In the genomic region with DNA sequence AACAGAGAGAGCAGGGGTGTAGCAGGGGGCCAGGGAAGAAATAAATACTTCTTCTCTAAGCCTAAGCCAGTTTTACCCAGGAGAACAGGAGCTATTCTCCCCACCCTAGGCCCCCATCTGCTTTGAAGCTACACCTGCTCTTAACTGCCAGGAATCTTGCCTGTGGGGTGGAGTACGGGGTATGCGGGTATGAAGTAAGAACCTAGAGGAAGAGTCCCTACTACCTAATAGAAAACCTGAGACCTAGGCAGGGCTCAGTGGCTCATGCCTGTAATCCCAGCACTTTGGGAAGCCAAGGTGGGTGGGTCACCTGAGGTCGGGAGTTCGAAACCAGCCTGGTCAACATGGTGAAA, we compare ENCODE assay signal across 10 cellular contexts. TPM values are rescaled to one million over a fixed set of nuclear protein-coding genes. Genes with fewer than 3 reads are reported as not detected.
DNase-seq lines count a peak whose midpoint lies in the region; ATAC-seq, FAIRE-seq and TF ChIP-seq lines count a peak whose summit lies in the region.
"Had no signal": no experiment of that assay in that cellular context is flagged by ENCODE, and none has a peak within 500 bp of the region (broad histone marks: within the 10 kb centered on the region; RNA-seq: fewer than 3 reads in every experiment).

No MANE protein-coding gene starts in this region.

- H3K4me1 ChIP-seq in CD8-positive, alpha-beta memory T cell (ENCODE audit: insufficient read depth, low read length), result peaks cover 10% of the 10 kb centered on the region
- H3K4me1 ChIP-seq in HUES64 (ENCODE audit: insufficient read depth, low read length) (peaks cover 38% of the 10 kb centered on the region), GM12878 (ENCODE audit: control insufficient read depth, insufficient read depth, low read length) (peaks cover 22% of the 10 kb centered on the region), neuronal stem cell (ENCODE audit: control insufficient read depth in 2 of 2, insufficient read depth in 1 of 2, low read depth in 1 of 2, low read length in 2 of 2) (peaks cover 43 to 47% of the 10 kb centered on the region in 2 donors)

- H3K4me3 Mint-ChIP-seq in CD8-positive, alpha-beta memory T cell, result peak overlapping the region; percentile 49 to 85 (median 82)
- no peak overlapping the region for H3K4me3 Mint-ChIP-seq in progenitor cell of endocrine pancreas (ENCODE audit: low read depth)

- TF ChIP-seq CTCF in GM12878 (IDR thresholded peaks at IDR 0.05 in 2 of 3, conservative IDR thresholded peaks at IDR 0.05 in 1 of 3; ENCODE audit: control insufficient read depth in 2 of 3, extremely low read depth in 1 of 3, insufficient read depth in 1 of 3, low read depth in 3 of 3, low read length in 3 of 3) (no peak), progenitor cell of endocrine pancreas (IDR thresholded peaks at IDR 0.05; ENCODE audit: unreplicated experiment) (no peak)

- no peak overlapping the region for H2AFZ ChIP-seq in GM12878 (ENCODE audit: control insufficient read depth, low read depth, low read length)
- H2AFZ ChIP-seq in neuronal stem cell (ENCODE audit: low read length), result no peak overlapping the region

- peak overlapping the region; percentile 45 for H3K27ac ChIP-seq in CD8-positive, alpha-beta memory T cell (ENCODE audit: low read depth, low read length)
- H3K27ac ChIP-seq in HUES64 (ENCODE audit: low read depth, low read length), result no peak overlapping the region
- no peak overlapping the region for H3K27ac ChIP-seq in GM12878 (ENCODE audit: control insufficient read depth, insufficient read depth)
- H3K27ac ChIP-seq in neuronal stem cell (replicated peaks; ENCODE audit: low read length), result no peak overlapping the region

- peaks cover 15 to 21% (median 16%) of the 10 kb centered on the region in 3 donors for H3K4me1 Mint-ChIP-seq in CD8-positive, alpha-beta memory T cell
- peaks cover 34% of the 10 kb centered on the region for H3K4me1 Mint-ChIP-seq in progenitor cell of endocrine pancreas (ENCODE audit: low read depth)

- CTCF ChIA-PET in CD8-positive, alpha-beta memory T cell (lab: Charles Lee), result interaction anchor here (1.0 to 8.0 kb wide), 6 partner anchors 11 to 52 kb away, joined by 3 to 69 read pairs (median 6); partner anchors contain the start of gene SLC35B2
- CTCF ChIA-PET in GM12878 (lab: Yijun Ruan, JAX), result interaction anchor here (0.8 to 6.0 kb wide), 16 partner anchors 11 to 128 kb away, joined by 3 to 95 read pairs (median 6); partner anchors contain the start of gene HSP90AB1

- H2BK15ac ChIP-seq in neuronal stem cell (ENCODE audit: low read length), result no peak overlapping the region

- H3K14ac ChIP-seq in neuronal stem cell (ENCODE audit: low read length), result no peak overlapping the region

- no peak overlapping the region for H3K18ac ChIP-seq in neuronal stem cell (ENCODE audit: low read length)

- TF ChIP-seq EP300 in GM12878 (IDR thresholded peaks at IDR 0.05; ENCODE audit: borderline replicate concordance in 1 of 2, control insufficient read depth in 1 of 2, low read depth in 2 of 2, low read length in 2 of 2), result no peak

- H3K4me2 ChIP-seq in GM12878 (ENCODE audit: control insufficient read depth, insufficient read depth) (peak overlapping the region; percentile 95), neuronal stem cell (ENCODE audit: insufficient read depth, low read length, poor library complexity, severe bottlenecking) (no peak overlapping the region)

- H3K36me3 Mint-ChIP-seq in CD8-positive, alpha-beta memory T cell, result no peaks in the 10 kb centered on the region
- no peaks in the 10 kb centered on the region for H3K36me3 Mint-ChIP-seq in progenitor cell of endocrine pancreas (ENCODE audit: insufficient read depth)

- no peaks in the 10 kb centered on the region for H3K9me3 ChIP-seq in CD8-positive, alpha-beta memory T cell (ENCODE audit: low read length)
- H3K9me3 ChIP-seq in HUES64 (ENCODE audit: insufficient read depth, low read depth, low read length) (no peaks in the 10 kb centered on the region), GM12878 (replicated peaks; ENCODE audit: control insufficient read depth, insufficient read depth, low read length) (no peaks in the 10 kb centered on the region), neuronal stem cell (replicated peaks in 1 of 2; ENCODE audit: control insufficient read depth in 2 of 2, insufficient read depth in 1 of 2, low read depth in 1 of 2, low read length in 2 of 2) (no peaks in the 10 kb centered on the region)

- in situ Hi-C loops in GM12878 (cut with MboI), result no loop called here

- TF ChIP-seq POLR2A in GM12878 (IDR thresholded peaks at IDR 0.05; ENCODE audit: low read depth, low read length), result no peak

- H4K8ac ChIP-seq in neuronal stem cell (ENCODE audit: low read depth, low read length), result no peak overlapping the region

- no peak overlapping the region for H2AK5ac ChIP-seq in neuronal stem cell (ENCODE audit: low read depth, low read length)

- no peak for FAIRE-seq in GM12878 (lab: Jason Lieb, UNC)

- peaks cover 0 to 1% of the 10 kb centered on the region in 2 donors for H3K27me3 Mint-ChIP-seq in CD8-positive, alpha-beta memory T cell
- H3K27me3 Mint-ChIP-seq in progenitor cell of endocrine pancreas, result peaks cover 19% of the 10 kb centered on the region

- RAD21 ChIA-PET in GM12878 (lab: Charles Lee; ENCODE audit: unreplicated experiment), result interaction anchor here (0.6 to 4.5 kb wide), 10 partner anchors 8 to 128 kb away, joined by 3 to 23 read pairs (median 3); no protein-coding TSS in a partner anchor

- no peak for DNase-seq in CD8-positive, alpha-beta memory T cell
- DNase-seq in GM12878 (ENCODE audit: low read depth, low spot score), result no peak
- no peak for DNase-seq in neuronal stem cell (ENCODE audit: low spot score)
- DNase-seq in progenitor cell of endocrine pancreas (ENCODE audit: low spot score, unreplicated experiment), result no peak
- DNase-seq in AML-193 (lab: John Stamatoyannopoulos, UW), result no peak
- DNase-seq: NCI-H187 had no signal

- H2BK120ac ChIP-seq in neuronal stem cell (ENCODE audit: low read depth, low read length), result no peak overlapping the region

- no peak overlapping the region for H2BK12ac ChIP-seq in neuronal stem cell (ENCODE audit: low read length)

- POLR2A ChIA-PET in CD8-positive, alpha-beta memory T cell (lab: Charles Lee), result interaction anchor here (0.9 to 4.5 kb wide), 2 partner anchors 9 to 23 kb away, joined by 3 to 24 read pairs; partner anchors contain the start of gene HSP90AB1
- POLR2A ChIA-PET in GM12878 (lab: Charles Lee), result interaction anchor here (0.8 to 7.0 kb wide), 7 partner anchors 11 to 39 kb away, joined by 3 to 63 read pairs (median 4); partner anchors contain the start of gene HSP90AB1

- no peaks in the 10 kb centered on the region for H3K27me3 ChIP-seq in CD8-positive, alpha-beta memory T cell (ENCODE audit: insufficient read depth, low read length, poor library complexity, severe bottlenecking)
- H3K27me3 ChIP-seq in HUES64 (ENCODE audit: insufficient read depth, low read length), result no peaks in the 10 kb centered on the region
- H3K27me3 ChIP-seq in GM12878 (replicated peaks in 1 of 2; ENCODE audit: control insufficient read depth in 2 of 2, insufficient read depth in 2 of 2, low read length in 1 of 2), result no peaks in the 10 kb centered on the region
- peaks cover 0 to 2% (median 0%) of the 10 kb centered on the region in 3 experiments for H3K27me3 ChIP-seq in neuronal stem cell (ENCODE audit: control insufficient read depth in 3 of 3, insufficient read depth in 3 of 3, low read depth in 1 of 3, low read length in 3 of 3)

- no peaks in the 10 kb centered on the region for H4K20me1 ChIP-seq in GM12878 (ENCODE audit: control insufficient read depth, insufficient read depth)

- no peak for ATAC-seq in GM12878
- ATAC-seq in GM21367 (IDR thresholded peaks at IDR 0.05; ENCODE audit: unreplicated experiment), result no peak
- no peak for ATAC-seq in GM21717 (IDR thresholded peaks at IDR 0.05; ENCODE audit: unreplicated experiment)

- H3K4me3 ChIP-seq in CD8-positive, alpha-beta memory T cell (ENCODE audit: low read length), result no peak overlapping the region
- peak overlapping the region; percentile 62 for H3K4me3 ChIP-seq in HUES64 (ENCODE audit: low read length)
- H3K4me3 ChIP-seq in GM12878, result peak overlapping the region; percentile 83; the same call in 1 of the 2 replicates
- H3K4me3 ChIP-seq in neuronal stem cell (ENCODE audit: low read length in 2 of 2), result peak overlapping the region; percentile 20 to 56

- no peak overlapping the region for H3K27ac Mint-ChIP-seq in CD8-positive, alpha-beta memory T cell
- no peak overlapping the region for H3K27ac Mint-ChIP-seq in progenitor cell of endocrine pancreas

- H4K91ac ChIP-seq in neuronal stem cell (ENCODE audit: low read depth, low read length, poor library complexity), result no peak overlapping the region

- no peak for TF ChIP-seq RAD21 in GM12878 (IDR thresholded peaks at IDR 0.05; ENCODE audit: insufficient read depth, low read depth, low read length)

- no peak overlapping the region for H3K9ac ChIP-seq in HUES64 (ENCODE audit: low read depth, low read length)
- peak overlapping the region; percentile 71; the same call in 1 of the 2 replicates for H3K9ac ChIP-seq in GM12878 (ENCODE audit: control insufficient read depth, insufficient read depth, low read length)
- no peak overlapping the region for H3K9ac ChIP-seq in neuronal stem cell (ENCODE audit: low read depth, low read length, poor library complexity)

- H3K4ac ChIP-seq in neuronal stem cell (ENCODE audit: low read length), result no peak overlapping the region

- peaks cover 31% of the 10 kb centered on the region for H3K79me2 ChIP-seq in GM12878 (ENCODE audit: control insufficient read depth, insufficient read depth, low read length)

- peaks cover 13% of the 10 kb centered on the region for H3K79me1 ChIP-seq in neuronal stem cell (ENCODE audit: low read depth, low read length)

- intact Hi-C loops in GM12878 (cut with micrococcal nuclease; ENCODE audit: unreplicated experiment), result no loop called here

- H2BK5ac ChIP-seq in neuronal stem cell (ENCODE audit: low read length), result no peak overlapping the region

- H3K36me3 ChIP-seq in CD8-positive, alpha-beta memory T cell (ENCODE audit: insufficient read depth, low read length), result no peaks in the 10 kb centered on the region
- H3K36me3 ChIP-seq in HUES64 (ENCODE audit: insufficient read depth, low read length), result peaks cover 26% of the 10 kb centered on the region
- peaks cover 0 to 6% of the 10 kb centered on the region in 2 experiments; a peak in 2 of 4 replicates for H3K36me3 ChIP-seq in GM12878 (ENCODE audit: control insufficient read depth in 2 of 2, insufficient read depth in 2 of 2, low read length in 1 of 2)
- peaks cover 0 to 20% of the 10 kb centered on the region in 2 donors for H3K36me3 ChIP-seq in neuronal stem cell (replicated peaks in 1 of 2; ENCODE audit: control insufficient read depth in 2 of 2, insufficient read depth in 2 of 2, low read length in 2 of 2)

- BruUV-seq in GM12878 (replicated peaks; lab: Mats Ljungman, UMichigan), result no TSS peak

- no peak overlapping the region for H3K23ac ChIP-seq in neuronal stem cell (ENCODE audit: low read depth, low read length, poor library complexity)

- 89% methylated on average over 4 of the region's 4 CpGs for WGBS in HUES64
- 94% methylated on average over 4 of the region's 4 CpGs for WGBS in GM12878 (ENCODE audit: insufficient coverage, insufficient replicate concordance, low lambda C conversion rate, missing lambda C conversion rate)
- WGBS in neuronal stem cell (ENCODE audit: extremely low coverage in 2 of 2, insufficient read length in 2 of 2, insufficient replicate concordance in 1 of 2), 2 donors, result no CpG with 5 or more reads among the region's 4 CpGs

- SMC1A ChIA-PET in GM12878 (lab: Charles Lee; ENCODE audit: uncharacterized antibody, unreplicated experiment), result interaction anchor here (0.6 to 2.2 kb wide), 14 partner anchors 10 to 113 kb away, joined by 3 to 18 read pairs (median 6); no protein-coding TSS in a partner anchor

- H3K9me3 Mint-ChIP-seq in CD8-positive, alpha-beta memory T cell, result no peaks in the 10 kb centered on the region
- no peaks in the 10 kb centered on the region for H3K9me3 Mint-ChIP-seq in progenitor cell of endocrine pancreas (ENCODE audit: low read depth)

RNA-seq across cellular contexts. Expression of gene SLC29A1, which starts 1.6 kb away (rescaled TPM):
- 100 to 1,000 TPM; 116 TPM for total RNA-seq in CD8-positive, alpha-beta memory T cell
- polyA plus RNA-seq in CD8-positive, alpha-beta memory T cell, result 3.6 TPM
- polyA plus RNA-seq in HUES64 (2013, experiment 1 of 2), result 140 TPM
- polyA plus RNA-seq in HUES64 (2013, experiment 2 of 2), result 142 TPM
- total RNA-seq in GM12878 (2013; cell fraction: nucleolus; rRNA removed), result 127 and 138 TPM in 2 replicates
- total RNA-seq in GM12878 (2014; rRNA removed), result 54.7 and 63.9 TPM in 2 replicates
- total RNA-seq in GM12878 (2014; rRNA removed; fragmentation: Illumina TruSeq; extraction: Trizol), result 33.2 and 34.6 TPM in 2 replicates
- 71.7 and 79.5 TPM in 2 replicates for total RNA-seq in GM12878 (2021)
- 29.0 TPM for polyA plus RNA-seq in GM12878 (2011; ENCODE audit: low read depth)
- polyA plus RNA-seq in GM12878 (2011; rRNA removed), result 64.1 and 132 TPM in 2 replicates
- 183 and 202 TPM in 2 replicates for polyA plus RNA-seq in GM12878 (2011; cell fraction: cytosol; rRNA removed)
- 406 and 468 TPM in 2 replicates for polyA plus RNA-seq in GM12878 (2011; cell fraction: nucleus; rRNA removed)
- 48.6 and 53.5 TPM in 2 replicates for polyA plus RNA-seq in GM12878 (2012)
- 64.8 and 111 TPM in 2 replicates for polyA plus RNA-seq in GM12878 (2014; fragmentation: Illumina TruSeq; extraction: Trizol)
- 10 to 100 TPM in 1 of 2 experiments, 1 to 10 TPM in 1; 10.0 to 15.7 TPM for polyA plus RNA-seq in GM12878 (2014; fragmentation: Nextera tagmentation; extraction: Ambion mirVana)
- 120 and 121 TPM in 2 replicates for polyA plus RNA-seq in GM12878 (2014; rRNA removed)
- polyA plus RNA-seq in GM12878 (2016; fragmentation: Nextera tagmentation; extraction: Ambion mirVana), result 100 to 1,000 TPM; 107 to 111 TPM
- 158 and 166 TPM in 2 replicates for polyA minus RNA-seq in GM12878 (2011; rRNA and poly(A)+ RNA removed)
- 37.8 and 38.3 TPM in 2 replicates for polyA minus RNA-seq in GM12878 (2011; cell fraction: cytosol; rRNA and poly(A)+ RNA removed)
- polyA minus RNA-seq in GM12878 (2011; cell fraction: nucleus; rRNA and poly(A)+ RNA removed), result 58.9 and 105 TPM in 2 replicates
- 101 TPM for polyA plus RNA-seq in neuronal stem cell (2013, experiment 1 of 2)
- 102 TPM for polyA plus RNA-seq in neuronal stem cell (2013, experiment 2 of 2)
- total RNA-seq in progenitor cell of endocrine pancreas, result 24.1 and 26.2 TPM in 2 replicates

RNA-seq across cellular contexts. Expression of gene MYMX, which starts 8.2 kb away (rescaled TPM):
- total RNA-seq in CD8-positive, alpha-beta memory T cell, result not detected
- polyA plus RNA-seq in CD8-positive, alpha-beta memory T cell, result not detected
- 3.7 TPM for polyA plus RNA-seq in HUES64 (2013, experiment 1 of 2)
- 3.9 TPM for polyA plus RNA-seq in HUES64 (2013, experiment 2 of 2)
- total RNA-seq in GM12878 (2013; cell fraction: nucleolus; rRNA removed), result not detected in 2 replicates
- 0.16 TPM in 1 of 2 replicates, not detected in the other for total RNA-seq in GM12878 (2014; rRNA removed)
- total RNA-seq in GM12878 (2014; rRNA removed; fragmentation: Illumina TruSeq; extraction: Trizol), result not detected in 2 replicates
- total RNA-seq in GM12878 (2021), result not detected in 2 replicates
- polyA plus RNA-seq in GM12878 (2011; ENCODE audit: low read depth), result not detected
- not detected in 2 replicates for polyA plus RNA-seq in GM12878 (2011; rRNA removed)
- 0.12 and 0.30 TPM in 2 replicates for polyA plus RNA-seq in GM12878 (2011; cell fraction: cytosol; rRNA removed)
- not detected in 2 replicates for polyA plus RNA-seq in GM12878 (2011; cell fraction: nucleus; rRNA removed)
- polyA plus RNA-seq in GM12878 (2012), result not detected in 2 replicates
- polyA plus RNA-seq in GM12878 (2014; fragmentation: Illumina TruSeq; extraction: Trizol), result not detected in 2 replicates
- polyA plus RNA-seq in GM12878 (2014; fragmentation: Nextera tagmentation; extraction: Ambion mirVana), result not detected
- 0.18 TPM in 1 of 2 replicates, not detected in the other for polyA plus RNA-seq in GM12878 (2014; rRNA removed)
- polyA plus RNA-seq in GM12878 (2016; fragmentation: Nextera tagmentation; extraction: Ambion mirVana), result not detected
- polyA minus RNA-seq in GM12878 (2011; rRNA and poly(A)+ RNA removed), result not detected in 2 replicates
- polyA minus RNA-seq in GM12878 (2011; cell fraction: cytosol; rRNA and poly(A)+ RNA removed), result not detected in 2 replicates
- polyA minus RNA-seq in GM12878 (2011; cell fraction: nucleus; rRNA and poly(A)+ RNA removed), result not detected in 2 replicates
- polyA plus RNA-seq in neuronal stem cell (2013, experiment 1 of 2), result 2.1 TPM
- polyA plus RNA-seq in neuronal stem cell (2013, experiment 2 of 2), result 2.3 TPM
- total RNA-seq in progenitor cell of endocrine pancreas, result not detected in 2 replicates
- total RNA-seq: T-helper 2 cell treated with Interferon-gamma antibody and Interleukin-4, amounts not matched to agents 100 ng/mL and 5 ng/mL, for 36 hours had no signal

RNA-seq across cellular contexts. Expression of gene HSP90AB1, which starts 21.9 kb away (rescaled TPM):
- total RNA-seq in CD8-positive, alpha-beta memory T cell, result 1,000 to 10,000 TPM; 2,387 to 2,400 TPM
- polyA plus RNA-seq in CD8-positive, alpha-beta memory T cell, result 460 TPM
- polyA plus RNA-seq in HUES64 (2013, experiment 1 of 2), result 1,640 TPM
- polyA plus RNA-seq in HUES64 (2013, experiment 2 of 2), result 1,626 TPM
- total RNA-seq in GM12878 (2013; cell fraction: nucleolus; rRNA removed), result 295 and 318 TPM in 2 replicates
- total RNA-seq in GM12878 (2014; rRNA removed), result 1,125 and 1,245 TPM in 2 replicates
- 1,212 and 1,260 TPM in 2 replicates for total RNA-seq in GM12878 (2014; rRNA removed; fragmentation: Illumina TruSeq; extraction: Trizol)
- total RNA-seq in GM12878 (2021), result 1,166 and 1,167 TPM in 2 replicates
- polyA plus RNA-seq in GM12878 (2011; ENCODE audit: low read depth), result 830 TPM
- 1,290 and 1,505 TPM in 2 replicates for polyA plus RNA-seq in GM12878 (2011; rRNA removed)
- 1,040 and 1,248 TPM in 2 replicates for polyA plus RNA-seq in GM12878 (2011; cell fraction: cytosol; rRNA removed)
- 565 and 804 TPM in 2 replicates for polyA plus RNA-seq in GM12878 (2011; cell fraction: nucleus; rRNA removed)
- 750 and 926 TPM in 2 replicates for polyA plus RNA-seq in GM12878 (2012)
- 1,676 and 1,846 TPM in 2 replicates for polyA plus RNA-seq in GM12878 (2014; fragmentation: Illumina TruSeq; extraction: Trizol)
- polyA plus RNA-seq in GM12878 (2014; fragmentation: Nextera tagmentation; extraction: Ambion mirVana), result 1,000 to 10,000 TPM; 1,089 to 1,682 TPM
- 960 and 988 TPM in 2 replicates for polyA plus RNA-seq in GM12878 (2014; rRNA removed)
- 1,000 to 10,000 TPM; 1,078 to 1,109 TPM for polyA plus RNA-seq in GM12878 (2016; fragmentation: Nextera tagmentation; extraction: Ambion mirVana)
- 1,120 and 1,147 TPM in 2 replicates for polyA minus RNA-seq in GM12878 (2011; rRNA and poly(A)+ RNA removed)
- polyA minus RNA-seq in GM12878 (2011; cell fraction: cytosol; rRNA and poly(A)+ RNA removed), result 408 and 462 TPM in 2 replicates
- 114 and 165 TPM in 2 replicates for polyA minus RNA-seq in GM12878 (2011; cell fraction: nucleus; rRNA and poly(A)+ RNA removed)
- 1,143 TPM for polyA plus RNA-seq in neuronal stem cell (2013, experiment 1 of 2)
- 1,131 TPM for polyA plus RNA-seq in neuronal stem cell (2013, experiment 2 of 2)
- total RNA-seq in progenitor cell of endocrine pancreas, result 1,214 and 1,216 TPM in 2 replicates

RNA-seq across cellular contexts. Expression of gene SLC35B2, which starts 32.4 kb away (rescaled TPM):
- total RNA-seq in CD8-positive, alpha-beta memory T cell, result 10 to 100 TPM; 34.8 to 35.7 TPM
- 49.0 TPM for polyA plus RNA-seq in CD8-positive, alpha-beta memory T cell
- 30.4 TPM for polyA plus RNA-seq in HUES64 (2013, experiment 1 of 2)
- 35.2 TPM for polyA plus RNA-seq in HUES64 (2013, experiment 2 of 2)
- 34.4 and 37.1 TPM in 2 replicates for total RNA-seq in GM12878 (2013; cell fraction: nucleolus; rRNA removed)
- 34.1 and 35.1 TPM in 2 replicates for total RNA-seq in GM12878 (2014; rRNA removed)
- 24.3 and 25.1 TPM in 2 replicates for total RNA-seq in GM12878 (2014; rRNA removed; fragmentation: Illumina TruSeq; extraction: Trizol)
- 33.5 and 35.8 TPM in 2 replicates for total RNA-seq in GM12878 (2021)
- polyA plus RNA-seq in GM12878 (2011; ENCODE audit: low read depth), result 23.1 TPM
- polyA plus RNA-seq in GM12878 (2011; rRNA removed), result 19.7 and 32.2 TPM in 2 replicates
- polyA plus RNA-seq in GM12878 (2011; cell fraction: cytosol; rRNA removed), result 48.8 and 53.9 TPM in 2 replicates
- polyA plus RNA-seq in GM12878 (2011; cell fraction: nucleus; rRNA removed), result 89.8 and 144 TPM in 2 replicates
- 38.5 and 38.9 TPM in 2 replicates for polyA plus RNA-seq in GM12878 (2012)
- 23.9 and 35.2 TPM in 2 replicates for polyA plus RNA-seq in GM12878 (2014; fragmentation: Illumina TruSeq; extraction: Trizol)
- polyA plus RNA-seq in GM12878 (2014; fragmentation: Nextera tagmentation; extraction: Ambion mirVana), result 10 to 100 TPM; 11.3 to 14.9 TPM
- 45.2 and 45.4 TPM in 2 replicates for polyA plus RNA-seq in GM12878 (2014; rRNA removed)
- polyA plus RNA-seq in GM12878 (2016; fragmentation: Nextera tagmentation; extraction: Ambion mirVana), result 10 to 100 TPM; 39.5 to 40.8 TPM
- polyA minus RNA-seq in GM12878 (2011; rRNA and poly(A)+ RNA removed), result 17.3 and 33.3 TPM in 2 replicates
- polyA minus RNA-seq in GM12878 (2011; cell fraction: cytosol; rRNA and poly(A)+ RNA removed), result 5.2 and 7.0 TPM in 2 replicates
- polyA minus RNA-seq in GM12878 (2011; cell fraction: nucleus; rRNA and poly(A)+ RNA removed), result 19.7 and 27.3 TPM in 2 replicates
- polyA plus RNA-seq in neuronal stem cell (2013, experiment 1 of 2), result 42.4 TPM
- polyA plus RNA-seq in neuronal stem cell (2013, experiment 2 of 2), result 41.6 TPM
- total RNA-seq in progenitor cell of endocrine pancreas, result 45.9 and 50.3 TPM in 2 replicates

RNA-seq across cellular contexts. Expression of gene NFKBIE, which starts 40.4 kb away (rescaled TPM):
- total RNA-seq in CD8-positive, alpha-beta memory T cell, result 10 to 100 TPM; 33.1 to 34.3 TPM
- 5.3 TPM for polyA plus RNA-seq in CD8-positive, alpha-beta memory T cell
- 8.9 TPM for polyA plus RNA-seq in HUES64 (2013, experiment 1 of 2)
- polyA plus RNA-seq in HUES64 (2013, experiment 2 of 2), result 10.3 TPM
- 127 and 202 TPM in 2 replicates for total RNA-seq in GM12878 (2013; cell fraction: nucleolus; rRNA removed)
- 45.1 and 47.0 TPM in 2 replicates for total RNA-seq in GM12878 (2014; rRNA removed)
- 39.5 and 43.2 TPM in 2 replicates for total RNA-seq in GM12878 (2014; rRNA removed; fragmentation: Illumina TruSeq; extraction: Trizol)
- total RNA-seq in GM12878 (2021), result 53.6 and 57.0 TPM in 2 replicates
- 13.6 TPM for polyA plus RNA-seq in GM12878 (2011; ENCODE audit: low read depth)
- 106 and 126 TPM in 2 replicates for polyA plus RNA-seq in GM12878 (2011; rRNA removed)
- 111 and 125 TPM in 2 replicates for polyA plus RNA-seq in GM12878 (2011; cell fraction: cytosol; rRNA removed)
- polyA plus RNA-seq in GM12878 (2011; cell fraction: nucleus; rRNA removed), result 154 TPM in 2 replicates
- polyA plus RNA-seq in GM12878 (2012), result 36.7 and 71.2 TPM in 2 replicates
- 34.5 and 38.1 TPM in 2 replicates for polyA plus RNA-seq in GM12878 (2014; fragmentation: Illumina TruSeq; extraction: Trizol)
- polyA plus RNA-seq in GM12878 (2014; fragmentation: Nextera tagmentation; extraction: Ambion mirVana), result 10 to 100 TPM; 10.4 to 26.0 TPM
- polyA plus RNA-seq in GM12878 (2014; rRNA removed), result 52.4 and 60.3 TPM in 2 replicates
- 10 to 100 TPM; 30.4 to 30.6 TPM for polyA plus RNA-seq in GM12878 (2016; fragmentation: Nextera tagmentation; extraction: Ambion mirVana)
- 61.6 and 113 TPM in 2 replicates for polyA minus RNA-seq in GM12878 (2011; rRNA and poly(A)+ RNA removed)
- polyA minus RNA-seq in GM12878 (2011; cell fraction: cytosol; rRNA and poly(A)+ RNA removed), result 36.5 and 58.5 TPM in 2 replicates
- 67.9 and 93.8 TPM in 2 replicates for polyA minus RNA-seq in GM12878 (2011; cell fraction: nucleus; rRNA and poly(A)+ RNA removed)
- polyA plus RNA-seq in neuronal stem cell (2013, experiment 1 of 2), result 9.5 TPM
- polyA plus RNA-seq in neuronal stem cell (2013, experiment 2 of 2), result 9.0 TPM
- total RNA-seq in progenitor cell of endocrine pancreas, result 7.1 TPM in 2 replicates
